24 cellular contexts compared by ENCODE assay signal in genomic region chr17:46875849-46876352, GRCh38. TPM values are rescaled to one million over a fixed set of nuclear protein-coding genes. Genes with fewer than 3 reads are reported as not detected.
DNase-seq lines count a peak whose midpoint lies in the region; ATAC-seq and TF ChIP-seq lines count a peak whose summit lies in the region.
"Had no signal": no experiment of that assay in that cellular context is flagged by ENCODE, and none has a peak within 500 bp of the region (broad histone marks: within the 10 kb centered on the region; RNA-seq: fewer than 3 reads in every experiment).

No MANE protein-coding gene starts in this region.

- DNase-seq in DMS53 (lab: John Stamatoyannopoulos, UW) (peak; percentile 99), DMS53 treated with DMSO at 0.1 percent for 48 hours (lab: John Stamatoyannopoulos, UW; ENCODE audit: unreplicated experiment) (no peak), NCI-H2196 (lab: John Stamatoyannopoulos, UW; ENCODE audit: unreplicated experiment) (peak; percentile 86), dermis blood vessel endothelial cell (no peak), HEK293T (ENCODE audit: extremely low spot score) (no peak)
- no peak for DNase-seq in central memory CD8-positive, alpha-beta T cell (ENCODE audit: low spot score in 2 of 2)
- DNase-seq in CD8-positive, alpha-beta memory T cell = no peak
- DNase-seq: activated CD4-positive, alpha-beta T cell treated with anti-CD3 and anti-CD28 coated beads, Interleukin-2, amount 50 U/mL, for 4 hours; activated CD8-positive, alpha-beta memory T cell treated with anti-CD3 and anti-CD28 coated beads, Interleukin-2, amount 50 U/mL, for 4 hours; activated naive CD8-positive, alpha-beta T cell treated with anti-CD3 and anti-CD28 coated beads for 36 hours; AML-193; MG63; NCI-H524 treated with DMSO at 0.1 percent for 48 hours; right cardiac atrium; stimulated activated CD4-positive, alpha-beta T cell treated with anti-CD3 and anti-CD28 coated beads, Interleukin-4, amount 100 ng/mL, for 4 hours had no signal

- H3K27me3 Mint-ChIP-seq in central memory CD8-positive, alpha-beta T cell = no peaks in the 10 kb centered on the region
- peaks cover 0 to 2% of the 10 kb centered on the region in 2 donors for H3K27me3 Mint-ChIP-seq in CD8-positive, alpha-beta memory T cell
- H3K27me3 Mint-ChIP-seq: activated naive CD8-positive, alpha-beta T cell treated with anti-CD3 and anti-CD28 coated beads for 36 hours had no signal

- TF ChIP-seq CTCF in parathyroid adenoma (IDR thresholded peaks at IDR 0.05) = no peak

- no peak overlapping the region for H3K4me3 ChIP-seq in parathyroid adenoma (ENCODE audit: low read depth, low read length)
- H3K4me3 ChIP-seq in CD8-positive, alpha-beta memory T cell (ENCODE audit: low read length) = no peak overlapping the region
- H3K4me3 ChIP-seq: MG63, transverse colon had no signal

- ATAC-seq in central memory CD8-positive, alpha-beta T cell (replicated peaks; ENCODE audit: extremely low read depth, poor library complexity, severe bottlenecking) = no peak

- H3K36me3 Mint-ChIP-seq in central memory CD8-positive, alpha-beta T cell (ENCODE audit: insufficient read depth) = no peaks in the 10 kb centered on the region
- H3K36me3 Mint-ChIP-seq in CD8-positive, alpha-beta memory T cell = no peaks in the 10 kb centered on the region
- H3K36me3 Mint-ChIP-seq: activated naive CD8-positive, alpha-beta T cell treated with anti-CD3 and anti-CD28 coated beads for 36 hours had no signal

- no peaks in the 10 kb centered on the region for H3K79me2 ChIP-seq in parathyroid adenoma

- POLR2A ChIA-PET in CD8-positive, alpha-beta memory T cell (lab: Charles Lee) = no interaction called here
- POLR2A ChIA-PET in HEK293T (lab: Yijun Ruan, JAX) = no interaction called here

- no peaks in the 10 kb centered on the region for H3K9me3 ChIP-seq in parathyroid adenoma (ENCODE audit: control insufficient read depth, low read length)
- H3K9me3 ChIP-seq in CD8-positive, alpha-beta memory T cell (ENCODE audit: low read length) = no peaks in the 10 kb centered on the region
- H3K9me3 ChIP-seq: MG63, transverse colon had no signal

- CTCF ChIA-PET in CD8-positive, alpha-beta memory T cell (lab: Charles Lee) = interaction anchor here (1.4 to 1.5 kb wide), 2 partner anchors 9 to 37 kb away, joined by 3 read pairs; no protein-coding TSS in a partner anchor
- CTCF ChIA-PET in HEK293T (lab: Yijun Ruan, JAX) = no interaction called here

- H3K27me3 ChIP-seq in parathyroid adenoma (ENCODE audit: control insufficient read depth, insufficient read depth, low read length) = no peaks in the 10 kb centered on the region
- H3K27me3 ChIP-seq in CD8-positive, alpha-beta memory T cell (ENCODE audit: insufficient read depth, low read length, poor library complexity, severe bottlenecking) = no peaks in the 10 kb centered on the region
- H3K27me3 ChIP-seq: MG63, transverse colon had no signal

- H3K27ac ChIP-seq in parathyroid adenoma = no peak overlapping the region
- H3K27ac ChIP-seq in CD8-positive, alpha-beta memory T cell (ENCODE audit: low read depth, low read length) = no peak overlapping the region
- H3K27ac ChIP-seq: 22Rv1, transverse colon had no signal

- H3K36me3 ChIP-seq in parathyroid adenoma (ENCODE audit: control insufficient read depth, insufficient read depth, low read length) = no peaks in the 10 kb centered on the region
- H3K36me3 ChIP-seq in CD8-positive, alpha-beta memory T cell (ENCODE audit: insufficient read depth, low read length) = no peaks in the 10 kb centered on the region
- H3K36me3 ChIP-seq: MG63, transverse colon had no signal

- H3K4me1 ChIP-seq in parathyroid adenoma = peaks cover 4% of the 10 kb centered on the region
- H3K4me1 ChIP-seq in CD8-positive, alpha-beta memory T cell (ENCODE audit: insufficient read depth, low read length) = no peaks in the 10 kb centered on the region

- no peaks in the 10 kb centered on the region for H3K9me3 Mint-ChIP-seq in central memory CD8-positive, alpha-beta T cell
- H3K9me3 Mint-ChIP-seq in CD8-positive, alpha-beta memory T cell = no peaks in the 10 kb centered on the region
- H3K9me3 Mint-ChIP-seq: activated naive CD8-positive, alpha-beta T cell treated with anti-CD3 and anti-CD28 coated beads for 36 hours; endodermal cell; T-helper 2 cell treated with Interferon-gamma antibody and Interleukin-4, amounts not matched to agents 5 μg/mL and 100 μg/mL, for 36 hours had no signal

- no peak overlapping the region for H3K9ac ChIP-seq in parathyroid adenoma

- H3K27ac Mint-ChIP-seq in central memory CD8-positive, alpha-beta T cell (ENCODE audit: low read depth) = peak overlapping the region; percentile 14
- no peak overlapping the region for H3K27ac Mint-ChIP-seq in CD8-positive, alpha-beta memory T cell
- H3K27ac Mint-ChIP-seq: activated naive CD8-positive, alpha-beta T cell treated with anti-CD3 and anti-CD28 coated beads for 36 hours; endodermal cell; T-helper 2 cell treated with Interferon-gamma antibody and Interleukin-4, amounts not matched to agents 5 μg/mL and 100 μg/mL, for 36 hours had no signal

- H2AFZ ChIP-seq in parathyroid adenoma = peak overlapping the region; percentile 42

- no peak overlapping the region for H3K4me2 ChIP-seq in parathyroid adenoma (ENCODE audit: low read length)

- H3K4me1 Mint-ChIP-seq in central memory CD8-positive, alpha-beta T cell = no peaks in the 10 kb centered on the region
- H3K4me1 Mint-ChIP-seq in CD8-positive, alpha-beta memory T cell = peaks cover 0 to 4% (median 0%) of the 10 kb centered on the region in 3 donors
- H3K4me1 Mint-ChIP-seq: endodermal cell had no signal

- no peak overlapping the region for H3K4me3 Mint-ChIP-seq in central memory CD8-positive, alpha-beta T cell
- no peak overlapping the region for H3K4me3 Mint-ChIP-seq in CD8-positive, alpha-beta memory T cell
- H3K4me3 Mint-ChIP-seq: activated naive CD8-positive, alpha-beta T cell treated with anti-CD3 and anti-CD28 coated beads for 36 hours; endodermal cell; T-helper 2 cell treated with Interferon-gamma antibody and Interleukin-4, amounts not matched to agents 5 μg/mL and 100 μg/mL, for 36 hours had no signal

TF ChIP-seq in HEK293T, 16 proteins besides CTCF, POLR2A, EP300 and RAD21:
- TF ChIP-seq FOXA1 (IDR thresholded peaks at IDR 0.05) (no peak), ARNT (IDR thresholded peaks at IDR 0.05) (no peak), BHLHE40 (IDR thresholded peaks at IDR 0.05; ENCODE audit: borderline replicate concordance) (no peak), SP1 (IDR thresholded peaks at IDR 0.05) (no peak), NFRKB (IDR thresholded peaks at IDR 0.05) (no peak), FOXM1 (IDR thresholded peaks at IDR 0.05; ENCODE audit: borderline replicate concordance) (no peak), FOXK2 (IDR thresholded peaks at IDR 0.05) (no peak), ZNF384 (IDR thresholded peaks at IDR 0.05) (no peak), HDGF (IDR thresholded peaks at IDR 0.05; ENCODE audit: borderline replicate concordance) (no peak), L3MBTL2 (conservative IDR thresholded peaks at IDR 0.05) (no peak), PKNOX1 (IDR thresholded peaks at IDR 0.05) (no peak), CTBP1 (IDR thresholded peaks at IDR 0.05; ENCODE audit: borderline replicate concordance) (no peak), TARDBP (IDR thresholded peaks at IDR 0.05) (no peak), SUZ12 (IDR thresholded peaks at IDR 0.05) (no peak), ELF4 (IDR thresholded peaks at IDR 0.05) (no peak), LEF1 (IDR thresholded peaks at IDR 0.05; ENCODE audit: borderline replicate concordance) (no peak)

RNA-seq across cellular contexts. Expression of gene WNT9B, which starts 24.5 kb away (rescaled TPM):
- total RNA-seq in dermis blood vessel endothelial cell = not detected in 2 replicates
- total RNA-seq in CD8-positive, alpha-beta memory T cell = not detected
- not detected for polyA plus RNA-seq in CD8-positive, alpha-beta memory T cell
- total RNA-seq: activated naive CD8-positive, alpha-beta T cell treated with anti-CD3 and anti-CD28 coated beads for 36 hours; Calu3; fibroblast of lung; mammary epithelial cell; myocyte; transverse colon had no signal
- polyA plus RNA-seq: fibroblast of lung, mammary epithelial cell had no signal

RNA-seq across cellular contexts. Expression of gene GOSR2, which starts 47.1 kb away (rescaled TPM):
- total RNA-seq in dermis blood vessel endothelial cell = 41.9 and 46.6 TPM in 2 replicates
- 10 to 100 TPM; 61.1 to 62.4 TPM for total RNA-seq in CD8-positive, alpha-beta memory T cell
- 50.6 TPM for polyA plus RNA-seq in CD8-positive, alpha-beta memory T cell

RNA-seq across cellular contexts. Expression of gene WNT3, which starts 57.4 kb away (rescaled TPM):
- total RNA-seq in dermis blood vessel endothelial cell = 0.65 and 0.85 TPM in 2 replicates
- not detected for total RNA-seq in CD8-positive, alpha-beta memory T cell
- not detected for polyA plus RNA-seq in CD8-positive, alpha-beta memory T cell

Comparison
In these comparisons a context has a peak if more than half of its experiments do, and no peak if none do; other contexts are left out.
1. DNase-seq: peak in DMS53 (single experiment) and NCI-H2196 (single experiment); none in DMS53 treated with DMSO at 0.1 percent for 48 hours (single experiment), central memory CD8-positive, alpha-beta T cell (0 of 2), dermis blood vessel endothelial cell (single experiment), CD8-positive, alpha-beta memory T cell (0 of 5) and HEK293T (single experiment).